Comparison of ENCODE assay signal across 20 cellular contexts in the genomic region with DNA sequence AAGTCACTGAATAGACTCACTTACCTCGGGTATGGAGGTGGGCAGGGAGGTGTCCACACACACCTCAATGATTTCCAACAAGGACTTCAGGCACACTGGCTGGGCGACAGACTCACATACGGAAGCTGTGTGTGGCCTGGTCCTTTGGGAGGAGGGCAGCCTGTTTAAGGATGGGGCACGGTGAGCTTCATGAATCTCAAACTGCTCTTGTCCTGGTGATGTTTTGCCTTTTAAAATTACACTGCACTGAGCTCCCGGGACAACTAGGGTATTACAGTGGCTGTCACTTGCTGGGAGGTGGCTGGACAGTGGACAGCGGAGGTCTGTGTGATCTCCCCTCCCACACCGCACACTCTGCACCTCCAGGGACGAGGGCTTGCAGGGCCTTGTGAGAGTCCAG.
DNase-seq lines count a peak whose midpoint lies in the region; ATAC-seq and TF ChIP-seq lines count a peak whose summit lies in the region.
"Had no signal": no experiment of that assay in that cellular context is flagged by ENCODE, and none has a peak within 500 bp of the region (broad histone marks: within the 10 kb centered on the region; RNA-seq: fewer than 3 reads in every experiment).

No MANE protein-coding gene starts in this region.

- peaks cover 8% of the 10 kb centered on the region for H3K9me3 Mint-ChIP-seq in CD4-positive, alpha-beta T cell
- peaks cover 35% of the 10 kb centered on the region for H3K9me3 Mint-ChIP-seq in activated T-helper 1 cell treated with anti-CD3 and anti-CD28 coated beads, Interleukin-12 subunit alpha, Interleukin-12 subunit beta, Interleukin-2, Interleukin-4 antibody, amounts not matched to agents 30 ng/mL and 10 ng/mL and 1 ng/mL, durations not matched to agents 14 hours and 24 hours and 36 hours
- H3K9me3 Mint-ChIP-seq in naive thymus-derived CD8-positive, alpha-beta T cell, result peaks cover 0 to 21% (median 5%) of the 10 kb centered on the region in 9 donors

- H3K79me1 ChIP-seq in trophoblast cell (ENCODE audit: low read length), result no peaks in the 10 kb centered on the region

- no peak overlapping the region for H2AK5ac ChIP-seq in trophoblast cell (ENCODE audit: low read length)

- H2BK5ac ChIP-seq in trophoblast cell (ENCODE audit: low read depth, low read length, poor library complexity), result no peak overlapping the region

- no peak overlapping the region for H3K18ac ChIP-seq in trophoblast cell (ENCODE audit: low read length)

- H2AFZ ChIP-seq in trophoblast cell (ENCODE audit: insufficient read depth, low read length, poor library complexity), result no peak overlapping the region

- H3K4me1 ChIP-seq in A673 (ENCODE audit: insufficient read depth, low read length, poor library complexity, severe bottlenecking) (peaks cover 10% of the 10 kb centered on the region), trophoblast cell (ENCODE audit: control insufficient read depth in 1 of 2, insufficient read depth in 2 of 2, low read length in 2 of 2) (no peaks in the 10 kb centered on the region), ovary (ENCODE audit: insufficient read depth) (no peaks in the 10 kb centered on the region)
- H3K4me1 ChIP-seq: BE2C, HAP-1, right lobe of liver, testis had no signal

- H3K4me3 Mint-ChIP-seq in CD4-positive, alpha-beta T cell, result no peak overlapping the region
- H3K4me3 Mint-ChIP-seq in activated T-helper 1 cell treated with anti-CD3 and anti-CD28 coated beads, Interleukin-12 subunit alpha, Interleukin-12 subunit beta, Interleukin-2, Interleukin-4 antibody, amounts not matched to agents 30 ng/mL and 10 ng/mL and 1 ng/mL, durations not matched to agents 14 hours and 24 hours and 36 hours, result no peak overlapping the region
- peak overlapping the region in 7 of 10 donors; percentile 63 to 90 (median 76) for H3K4me3 Mint-ChIP-seq in naive thymus-derived CD8-positive, alpha-beta T cell
- H3K4me3 Mint-ChIP-seq: activated CD4-positive, alpha-beta T cell treated with anti-CD3 and anti-CD28 coated beads for 36 hours had no signal

- peak overlapping the region; percentile 93 for H3K27ac ChIP-seq in A673 (ENCODE audit: low read depth, low read length, poor library complexity, severe bottlenecking)
- H3K27ac ChIP-seq in CD4-positive, alpha-beta T cell (ENCODE audit: low read depth, low read length), result peak overlapping the region; percentile 57
- no peak overlapping the region for H3K27ac ChIP-seq in trophoblast cell (ENCODE audit: low read depth, low read length)
- no peak overlapping the region for H3K27ac ChIP-seq in ovary
- H3K27ac ChIP-seq: right lobe of liver, SJSA1, testis had no signal

- intact Hi-C loops in A673 (cut with micrococcal nuclease; ENCODE audit: unreplicated experiment), result no loop called here
- intact Hi-C loops in CD4-positive, alpha-beta T cell (cut with DNase I, micrococcal nuclease), result loop anchor here in 1 of 2 experiments (10.0 kb wide), 1 partner anchor 393 kb away; no protein-coding TSS in a partner anchor
- intact Hi-C loops in activated T-helper 1 cell treated with anti-CD3 and anti-CD28 coated beads, Interleukin-12 subunit alpha, Interleukin-12 subunit beta, Interleukin-2, Interleukin-4 antibody, amounts not matched to agents 30 ng/mL and 10 ng/mL and 1 ng/mL, durations not matched to agents 14 hours and 24 hours and 36 hours (cut with micrococcal nuclease), result no loop called here
- intact Hi-C loops in ovary (cut with DNase I), result no loop called here

- H4K12ac ChIP-seq in trophoblast cell (ENCODE audit: low read depth, low read length), result no peak overlapping the region

- H3K9ac ChIP-seq in trophoblast cell (ENCODE audit: low read length), result no peak overlapping the region

- H3K36me3 Mint-ChIP-seq in CD4-positive, alpha-beta T cell (ENCODE audit: low read depth), result no peaks in the 10 kb centered on the region
- H3K36me3 Mint-ChIP-seq in activated T-helper 1 cell treated with anti-CD3 and anti-CD28 coated beads, Interleukin-12 subunit alpha, Interleukin-12 subunit beta, Interleukin-2, Interleukin-4 antibody, amounts not matched to agents 30 ng/mL and 10 ng/mL and 1 ng/mL, durations not matched to agents 14 hours and 24 hours and 36 hours (ENCODE audit: low read depth), result peaks cover 3% of the 10 kb centered on the region
- peaks cover 0 to 3% (median 0%) of the 10 kb centered on the region in 3 donors for H3K36me3 Mint-ChIP-seq in naive thymus-derived CD8-positive, alpha-beta T cell

- H3K4me1 Mint-ChIP-seq in CD4-positive, alpha-beta T cell (ENCODE audit: low read depth), result peaks cover 45% of the 10 kb centered on the region
- peaks cover 17% of the 10 kb centered on the region for H3K4me1 Mint-ChIP-seq in activated T-helper 1 cell treated with anti-CD3 and anti-CD28 coated beads, Interleukin-12 subunit alpha, Interleukin-12 subunit beta, Interleukin-2, Interleukin-4 antibody, amounts not matched to agents 30 ng/mL and 10 ng/mL and 1 ng/mL, durations not matched to agents 14 hours and 24 hours and 36 hours (ENCODE audit: low read depth)
- H3K4me1 Mint-ChIP-seq in naive thymus-derived CD8-positive, alpha-beta T cell, result peaks cover 35 to 58% (median 50%) of the 10 kb centered on the region in 4 donors

- POLR2A ChIA-PET in A673 (lab: Charles Lee; ENCODE audit: low non-redundant PET), result no interaction called here
- POLR2A ChIA-PET in CD4-positive, alpha-beta T cell (lab: Charles Lee), result no interaction called here
- POLR2A ChIA-PET in naive thymus-derived CD8-positive, alpha-beta T cell (lab: Charles Lee), result interaction anchor here (0.9 kb wide), 1 partner anchor 188 kb away, joined by 4 read pairs; no protein-coding TSS in a partner anchor

- no peak overlapping the region for H3K23ac ChIP-seq in trophoblast cell (ENCODE audit: low read length)

- CTCF ChIA-PET in A673 (lab: Charles Lee), result no interaction called here
- CTCF ChIA-PET in CD4-positive, alpha-beta T cell (lab: Charles Lee), result no interaction called here

- DNase-seq in A673 (ENCODE audit: low spot score) (no peak), trophoblast cell (no peak), KG1 (lab: John Stamatoyannopoulos, UW) (no peak), activated gamma-delta T cell treated with Interleukin-2 at 50 U/mL for 16 hours (no peak), ovary (no peak)
- no peak for DNase-seq in CD4-positive, alpha-beta T cell
- DNase-seq in activated T-helper 1 cell treated with anti-CD3 and anti-CD28 coated beads, Interleukin-12 subunit alpha, Interleukin-12 subunit beta, Interleukin-2, Interleukin-4 antibody, amounts not matched to agents 30 ng/mL and 10 ng/mL and 1 ng/mL, durations not matched to agents 14 hours and 24 hours and 36 hours (ENCODE audit: low spot score), result no peak
- DNase-seq in naive thymus-derived CD8-positive, alpha-beta T cell, result no peak
- DNase-seq: activated T-cell treated with anti-CD3 and anti-CD28 coated beads, Interleukin-2, amount 50 U/mL, for 4 hours; BE2C; NCI-H2029; NCI-H510A treated with DMSO at 0.1 percent for 48 hours; OCI-M1; right lobe of liver had no signal

- no peak overlapping the region for H3K14ac ChIP-seq in trophoblast cell (ENCODE audit: low read length)

- H2BK120ac ChIP-seq in trophoblast cell (ENCODE audit: insufficient read depth, low read length, poor library complexity), result no peak overlapping the region

- H3K4me2 ChIP-seq in trophoblast cell (ENCODE audit: low read length), result no peak overlapping the region

- H3K27me3 Mint-ChIP-seq in CD4-positive, alpha-beta T cell, result no peaks in the 10 kb centered on the region
- H3K27me3 Mint-ChIP-seq in activated T-helper 1 cell treated with anti-CD3 and anti-CD28 coated beads, Interleukin-12 subunit alpha, Interleukin-12 subunit beta, Interleukin-2, Interleukin-4 antibody, amounts not matched to agents 30 ng/mL and 10 ng/mL and 1 ng/mL, durations not matched to agents 14 hours and 24 hours and 36 hours (ENCODE audit: insufficient read depth), result peaks cover 1% of the 10 kb centered on the region
- H3K27me3 Mint-ChIP-seq in naive thymus-derived CD8-positive, alpha-beta T cell, result no peaks in the 10 kb centered on the region
- H3K27me3 Mint-ChIP-seq: activated CD4-positive, alpha-beta T cell treated with anti-CD3 and anti-CD28 coated beads for 36 hours; memory B cell had no signal

- H3K4me3 ChIP-seq in A673 (ENCODE audit: low read depth, low read length, poor library complexity, severe bottlenecking) (no peak overlapping the region), trophoblast cell (ENCODE audit: low read depth, low read length) (no peak overlapping the region), ovary (no peak overlapping the region)
- H3K4me3 ChIP-seq: coronary artery, HAP-1, right lobe of liver, SJSA1, testis had no signal

- H3K79me2 ChIP-seq in trophoblast cell (ENCODE audit: control insufficient read depth, insufficient read depth, low read length, poor library complexity), result no peaks in the 10 kb centered on the region

- TF ChIP-seq EP300 in ovary (IDR thresholded peaks at IDR 0.05), result no peak

- no peak for ATAC-seq in CD4-positive, alpha-beta T cell (ENCODE audit: poor library complexity)
- ATAC-seq in naive thymus-derived CD8-positive, alpha-beta T cell, result no peak

- H3K36me3 ChIP-seq in A673 (ENCODE audit: insufficient read depth, low read length, poor library complexity, severe bottlenecking), result no peaks in the 10 kb centered on the region
- H3K36me3 ChIP-seq in trophoblast cell (ENCODE audit: control insufficient read depth in 1 of 2, insufficient read depth in 2 of 2, low read length in 2 of 2), result no peaks in the 10 kb centered on the region
- no peaks in the 10 kb centered on the region for H3K36me3 ChIP-seq in ovary
- H3K36me3 ChIP-seq: BE2C, right lobe of liver, SJSA1 had no signal

- no peak overlapping the region for H2BK12ac ChIP-seq in trophoblast cell (ENCODE audit: low read length)

- no peak for TF ChIP-seq CTCF in A673 (conservative IDR thresholded peaks at IDR 0.05; ENCODE audit: low read depth, low read length)
- TF ChIP-seq CTCF in CD4-positive, alpha-beta T cell (IDR thresholded peaks at IDR 0.05), result no peak
- TF ChIP-seq CTCF in ovary (IDR thresholded peaks at IDR 0.05), result no peak

- no peak overlapping the region for H3K4ac ChIP-seq in trophoblast cell (ENCODE audit: low read depth, low read length)

- peak overlapping the region; percentile 86 for H3K27ac Mint-ChIP-seq in CD4-positive, alpha-beta T cell
- peak overlapping the region; percentile 86 for H3K27ac Mint-ChIP-seq in activated T-helper 1 cell treated with anti-CD3 and anti-CD28 coated beads, Interleukin-12 subunit alpha, Interleukin-12 subunit beta, Interleukin-2, Interleukin-4 antibody, amounts not matched to agents 30 ng/mL and 10 ng/mL and 1 ng/mL, durations not matched to agents 14 hours and 24 hours and 36 hours
- peak overlapping the region; percentile 48 to 99 (median 94) for H3K27ac Mint-ChIP-seq in naive thymus-derived CD8-positive, alpha-beta T cell

- H3K27me3 ChIP-seq in A673 (replicated peaks; ENCODE audit: insufficient read depth, low read depth, low read length, poor library complexity) (no peaks in the 10 kb centered on the region), trophoblast cell (ENCODE audit: insufficient read depth, low read length) (no peaks in the 10 kb centered on the region), ovary (no peaks in the 10 kb centered on the region)
- no peaks in the 10 kb centered on the region for H3K27me3 ChIP-seq in CD4-positive, alpha-beta T cell (ENCODE audit: control insufficient read depth, insufficient read depth, low read length)
- H3K27me3 ChIP-seq: BE2C, right lobe of liver, SJSA1, testis had no signal

- peaks cover 6% of the 10 kb centered on the region for H3K9me3 ChIP-seq in A673 (ENCODE audit: low read depth, low read length, poor library complexity, severe bottlenecking)
- H3K9me3 ChIP-seq in CD4-positive, alpha-beta T cell (ENCODE audit: control insufficient read depth, low read length), result peaks cover 5% of the 10 kb centered on the region
- H3K9me3 ChIP-seq in trophoblast cell (ENCODE audit: insufficient read depth, low read depth, low read length), result peaks cover 7% of the 10 kb centered on the region
- no peaks in the 10 kb centered on the region for H3K9me3 ChIP-seq in ovary
- H3K9me3 ChIP-seq: BE2C, HAP-1, right lobe of liver, SJSA1, testis had no signal

- H4K8ac ChIP-seq in trophoblast cell (ENCODE audit: low read depth, low read length), result no peak overlapping the region

- BruUV-seq in A673 (replicated peaks; lab: Mats Ljungman, UMichigan), result TSS peak; percentile 82

- no peak for TF ChIP-seq POLR2A in ovary (IDR thresholded peaks at IDR 0.05)

- no CpG with 5 or more reads among the region's 8 CpGs for WGBS in trophoblast cell (ENCODE audit: extremely low coverage, insufficient coverage, insufficient read length)
- 89 to 94% (median 91%) methylated on average over 8 of the region's 8 CpGs for WGBS in ovary, 3 donors

- no peak overlapping the region for H4K91ac ChIP-seq in trophoblast cell (ENCODE audit: low read depth, low read length)

Comparison
In these comparisons a context has a peak if more than half of its experiments do, and no peak if none do; other contexts are left out.
1. H3K27ac ChIP-seq: peak in A673 (single experiment) and CD4-positive, alpha-beta T cell (single experiment); none in trophoblast cell (single experiment) and ovary (0 of 2).
2. H3K4me3 Mint-ChIP-seq: peak in naive thymus-derived CD8-positive, alpha-beta T cell (7 of 10); none in CD4-positive, alpha-beta T cell (single experiment) and activated T-helper 1 cell treated with anti-CD3 and anti-CD28 coated beads, Interleukin-12 subunit alpha, Interleukin-12 subunit beta, Interleukin-2, Interleukin-4 antibody, amounts not matched to agents 30 ng/mL and 10 ng/mL and 1 ng/mL, durations not matched to agents 14 hours and 24 hours and 36 hours (single experiment).
3. Peak in every context shown above with its lines, with median percentiles within 50 percentile points of each other: H3K27ac Mint-ChIP-seq.